ENCODE assay signal across 1 cellular context in the genomic region with DNA sequence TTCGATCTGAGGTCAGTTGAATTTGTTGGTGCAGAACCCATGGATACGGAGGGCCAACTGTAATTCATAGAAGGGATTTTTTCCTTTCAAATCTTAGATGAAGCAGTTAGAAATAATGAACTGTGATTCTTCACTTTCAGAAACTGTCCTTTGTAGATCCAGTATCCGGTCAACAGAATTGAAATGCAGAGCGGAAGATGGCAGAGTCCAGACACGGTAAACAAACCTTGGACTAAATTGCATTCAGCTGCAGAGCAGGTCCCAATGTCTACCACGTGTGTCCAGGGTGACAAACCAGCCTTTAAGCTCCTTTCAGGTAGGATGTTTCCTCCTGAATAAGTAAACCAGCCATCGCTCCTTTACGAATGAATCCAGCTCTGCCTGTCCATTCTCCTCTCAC.
TF ChIP-seq lines count a peak whose summit lies in the region.
"Not testable (repeated sequence)": the region's sequence is repeated elsewhere in the genome, so short reads cannot be mapped to it uniquely, and the experiment has no call there.

No MANE protein-coding gene starts in this region.

TF ChIP-seq in HepG2, 621 proteins besides CTCF, POLR2A, EP300 and RAD21 (continued from another document):
- TF ChIP-seq ARID5B (CRISPR knock-in tag; IDR thresholded peaks at IDR 0.05) = peak; percentile 69
- peak; percentile 69 for TF ChIP-seq HNF4A (CRISPR knock-in tag; IDR thresholded peaks at IDR 0.05)
- peak; percentile 70 for TF ChIP-seq SAP130 (CRISPR knock-in tag; IDR thresholded peaks at IDR 0.05; ENCODE audit: low read depth)
- TF ChIP-seq FOSL2 (CRISPR knock-in tag; IDR thresholded peaks at IDR 0.05) = peak; percentile 57
- TF ChIP-seq, protein P1, sequence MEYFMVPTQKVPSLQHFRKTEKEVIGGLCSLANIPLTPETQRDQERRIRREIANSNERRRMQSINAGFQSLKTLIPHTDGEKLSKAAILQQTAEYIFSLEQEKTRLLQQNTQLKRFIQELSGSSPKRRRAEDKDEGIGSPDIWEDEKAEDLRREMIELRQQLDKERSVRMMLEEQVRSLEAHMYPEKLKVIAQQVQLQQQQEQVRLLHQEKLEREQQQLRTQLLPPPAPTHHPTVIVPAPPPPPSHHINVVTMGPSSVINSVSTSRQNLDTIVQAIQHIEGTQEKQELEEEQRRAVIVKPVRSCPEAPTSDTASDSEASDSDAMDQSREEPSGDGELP (IDR thresholded peaks at IDR 0.05; ENCODE audit: borderline replicate concordance, low read depth) = peak; percentile 45; the same call in 1 of the 2 replicates
- TF ChIP-seq SALL1 (CRISPR knock-in tag; IDR thresholded peaks at IDR 0.05) = peak; percentile 32; the same call in 1 of the 2 replicates
- peak; percentile 38 for TF ChIP-seq SKI (IDR thresholded peaks at IDR 0.05; ENCODE audit: partially characterized antibody)
- not testable (repeated sequence) for TF ChIP-seq FOXA1 (IDR thresholded peaks at IDR 0.05)
- peak; percentile 46 for TF ChIP-seq FOXA1 (CRISPR knock-in tag; IDR thresholded peaks at IDR 0.05)
- TF ChIP-seq HOXA3 (CRISPR knock-in tag; IDR thresholded peaks at IDR 0.05) = peak; percentile 35; the same call in 1 of the 2 replicates
- TF ChIP-seq BCL6 (CRISPR knock-in tag; IDR thresholded peaks at IDR 0.05) = peak; percentile 38; the same call in 1 of the 2 replicates
- 0 out of 2 replicates have a peak, but pooled peaks have one; percentile 14 for TF ChIP-seq SP5 (CRISPR knock-in tag; IDR thresholded peaks at IDR 0.05; ENCODE audit: borderline replicate concordance, low read depth)
